ENCODE assay signal across 8 cellular contexts in the genomic region with DNA sequence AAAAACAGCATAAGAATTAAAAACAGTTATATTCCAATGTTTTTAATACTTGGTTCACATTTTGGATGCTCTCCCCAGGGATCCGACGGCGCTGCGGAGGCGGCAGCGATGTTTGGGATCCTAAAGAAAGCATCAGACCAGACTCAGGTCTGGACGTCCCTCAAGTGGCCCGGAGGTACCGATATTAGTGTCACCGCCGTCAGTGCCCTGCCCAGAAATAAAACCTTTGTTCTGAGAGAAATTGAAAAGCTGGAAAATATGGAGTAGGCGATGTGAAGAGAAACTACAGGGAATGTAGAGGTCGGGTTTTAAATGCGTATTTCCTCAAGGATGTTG. TPM values are rescaled to one million over a fixed set of nuclear protein-coding genes. Genes with fewer than 3 reads are reported as not detected.
A peak's percentile ranks its signal among the peaks of the same experiment; 100 is the strongest.
DNase-seq lines count a peak whose midpoint lies in the region; ATAC-seq, FAIRE-seq and TF ChIP-seq lines count a peak whose summit lies in the region.

No MANE protein-coding gene starts in this region.

- no peaks in the 10 kb centered on the region for H3K9me3 Mint-ChIP-seq in HFFc6

- in situ Hi-C loops in KBM-7 (cut with MboI; ENCODE audit: low pct_unique_long_range_greater_than_20kb, low sequenced_read_pairs): loop anchor here (10.0 to 25.0 kb wide), 2 partner anchors 127 to 540 kb away; no protein-coding TSS in a partner anchor

- no peak for TF ChIP-seq RAD21 in A549 (conservative IDR thresholded peaks at IDR 0.05 in 1 of 2, IDR thresholded peaks at IDR 0.05 in 1 of 2)

- TF ChIP-seq CTCF in A549 (IDR thresholded peaks at IDR 0.05) (no peak), HFFc6 (IDR thresholded peaks at IDR 0.05) (no peak), breast epithelium (IDR thresholded peaks at IDR 0.05) (peak in 1 of 3 donors; percentile 8), lower lobe of right lung (IDR thresholded peaks at IDR 0.05) (no peak), upper lobe of left lung (IDR thresholded peaks at IDR 0.05) (no peak)

- no peak for DNase-seq in A549 (ENCODE audit: low read depth in 1 of 2, low spot score in 1 of 2)
- no peak for DNase-seq in HFFc6
- DNase-seq in breast epithelium (ENCODE audit: low spot score in 2 of 2): no peak
- DNase-seq in lower lobe of right lung: no peak
- no peak for DNase-seq in upper lobe of left lung
- DNase-seq in SW 1271 (lab: John Stamatoyannopoulos, UW): no peak
- no peak for DNase-seq in KBM-7
- DNase-seq in GM19240 (ENCODE audit: insufficient read length, low spot score): no peak

- no peaks in the 10 kb centered on the region for H3K9me3 ChIP-seq in A549
- no peaks in the 10 kb centered on the region for H3K9me3 ChIP-seq in breast epithelium
- no peaks in the 10 kb centered on the region for H3K9me3 ChIP-seq in lower lobe of right lung
- H3K9me3 ChIP-seq in upper lobe of left lung: no peaks in the 10 kb centered on the region

- intact Hi-C loops in breast epithelium (cut with DNase I; ENCODE audit: low total_unique reads): no loop called here
- intact Hi-C loops in lower lobe of right lung (cut with DNase I): no loop called here

- H3K27ac Mint-ChIP-seq in HFFc6: no peak overlapping the region; the same call in 1 of the 2 replicates

- H3K4me1 ChIP-seq in A549 (peaks cover 37% of the 10 kb centered on the region), breast epithelium (no peaks in the 10 kb centered on the region), lower lobe of right lung (peaks cover 50% of the 10 kb centered on the region), upper lobe of left lung (peaks cover 21 to 37% (median 28%) of the 10 kb centered on the region in 4 donors)

- no peak for TF ChIP-seq EP300 in A549 (IDR thresholded peaks at IDR 0.05)
- TF ChIP-seq EP300 in upper lobe of left lung (IDR thresholded peaks at IDR 0.05): no peak

- ATAC-seq in A549 (peak in 1 of 2 experiments; percentile 11; a peak in 2 of 6 replicates), lower lobe of right lung (peak; percentile 4 to 22), upper lobe of left lung (ENCODE audit: low FRiP score in 2 of 2) (peak in 1 of 2 donors; percentile 14)

- 28% methylated on average over 14 of the region's 14 CpGs for WGBS in A549 (ENCODE audit: missing lambda C conversion rate)
- 2% methylated on average over 14 of the region's 14 CpGs for WGBS in upper lobe of left lung, 2 donors

- H3K27me3 Mint-ChIP-seq in HFFc6 (ENCODE audit: insufficient read depth): peaks cover 16% of the 10 kb centered on the region

- CTCF ChIA-PET in A549 (lab: Yijun Ruan, JAX): interaction anchor here (0.8 to 7.5 kb wide), 25 partner anchors 10 to 555 kb away, joined by 3 to 136 read pairs (median 13); a partner anchor contains a TSS

- H3K4me3 Mint-ChIP-seq in HFFc6: peak overlapping the region; percentile 84

- no peak for FAIRE-seq in A549 (lab: Jason Lieb, UNC)

- TF ChIP-seq POLR2A in A549 (IDR thresholded peaks at IDR 0.05; ENCODE audit: low read length): no peak
- TF ChIP-seq POLR2A in breast epithelium (IDR thresholded peaks at IDR 0.05): no peak
- TF ChIP-seq POLR2A in upper lobe of left lung (IDR thresholded peaks at IDR 0.05): no peak

- POLR2A ChIA-PET in A549 (lab: Yijun Ruan, JAX): interaction anchor here (0.6 to 5.0 kb wide), 11 partner anchors 27 to 149 kb away, joined by 3 to 26 read pairs (median 6); a partner anchor contains a TSS

- peak overlapping the region; percentile 85 for H3K4me3 ChIP-seq in A549
- H3K4me3 ChIP-seq in breast epithelium: peak overlapping the region; percentile 60 to 89 (median 79)
- H3K4me3 ChIP-seq in lower lobe of right lung: peak overlapping the region; percentile 75
- H3K4me3 ChIP-seq in upper lobe of left lung: peak overlapping the region; percentile 1 to 97 (median 88)

- H3K36me3 ChIP-seq in breast epithelium (no peaks in the 10 kb centered on the region), lower lobe of right lung (no peaks in the 10 kb centered on the region), upper lobe of left lung (no peaks in the 10 kb centered on the region)

- peak overlapping the region; percentile 89 for H3K4me2 ChIP-seq in A549

- H3K27ac ChIP-seq in A549 (peak overlapping the region; percentile 92 to 98), breast epithelium (peak overlapping the region; percentile 69 to 83), lower lobe of right lung (peak overlapping the region; percentile 76), upper lobe of left lung (peak overlapping the region; percentile 77 to 94 (median 84))

- no peaks in the 10 kb centered on the region for H3K36me3 Mint-ChIP-seq in HFFc6 (ENCODE audit: low read depth)

- H3K4me1 Mint-ChIP-seq in HFFc6 (ENCODE audit: low read depth): peaks cover 19% of the 10 kb centered on the region

- H3K27me3 ChIP-seq in breast epithelium (no peaks in the 10 kb centered on the region), lower lobe of right lung (ENCODE audit: low read depth) (no peaks in the 10 kb centered on the region), upper lobe of left lung (no peaks in the 10 kb centered on the region)

TF ChIP-seq in A549, 52 proteins besides CTCF, POLR2A, EP300 and RAD21:
- TF ChIP-seq, protein P1, sequence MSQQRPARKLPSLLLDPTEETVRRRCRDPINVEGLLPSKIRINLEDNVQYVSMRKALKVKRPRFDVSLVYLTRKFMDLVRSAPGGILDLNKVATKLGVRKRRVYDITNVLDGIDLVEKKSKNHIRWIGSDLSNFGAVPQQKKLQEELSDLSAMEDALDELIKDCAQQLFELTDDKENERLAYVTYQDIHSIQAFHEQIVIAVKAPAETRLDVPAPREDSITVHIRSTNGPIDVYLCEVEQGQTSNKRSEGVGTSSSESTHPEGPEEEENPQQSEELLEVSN (IDR thresholded peaks at IDR 0.05; ENCODE audit: borderline replicate concordance, low read depth): 0 out of 2 replicates have a peak, but pooled peaks have one; percentile 2
- 0 out of 2 replicates have a peak, but pooled peaks have one; percentile 8 for TF ChIP-seq HOXB13 (CRISPR knock-in tag; IDR thresholded peaks at IDR 0.05; ENCODE audit: low read depth)
- no peak for TF ChIP-seq CEBPB (IDR thresholded peaks at IDR 0.05)
- TF ChIP-seq, protein P2, sequence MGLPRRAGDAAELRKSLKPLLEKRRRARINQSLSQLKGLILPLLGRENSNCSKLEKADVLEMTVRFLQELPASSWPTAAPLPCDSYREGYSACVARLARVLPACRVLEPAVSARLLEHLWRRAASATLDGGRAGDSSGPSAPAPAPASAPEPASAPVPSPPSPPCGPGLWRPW (IDR thresholded peaks at IDR 0.05): no peak
- TF ChIP-seq KDM1A (IDR thresholded peaks at IDR 0.05; ENCODE audit: low read depth): no peak
- no peak for TF ChIP-seq CBX8 (IDR thresholded peaks at IDR 0.05)
- TF ChIP-seq, protein P3, sequence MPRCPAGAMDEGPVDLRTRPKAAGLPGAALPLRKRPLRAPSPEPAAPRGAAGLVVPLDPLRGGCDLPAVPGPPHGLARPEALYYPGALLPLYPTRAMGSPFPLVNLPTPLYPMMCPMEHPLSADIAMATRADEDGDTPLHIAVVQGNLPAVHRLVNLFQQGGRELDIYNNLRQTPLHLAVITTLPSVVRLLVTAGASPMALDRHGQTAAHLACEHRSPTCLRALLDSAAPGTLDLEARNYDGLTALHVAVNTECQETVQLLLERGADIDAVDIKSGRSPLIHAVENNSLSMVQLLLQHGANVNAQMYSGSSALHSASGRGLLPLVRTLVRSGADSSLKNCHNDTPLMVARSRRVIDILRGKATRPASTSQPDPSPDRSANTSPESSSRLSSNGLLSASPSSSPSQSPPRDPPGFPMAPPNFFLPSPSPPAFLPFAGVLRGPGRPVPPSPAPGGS (IDR thresholded peaks at IDR 0.05): no peak
- TF ChIP-seq HDAC2 (IDR thresholded peaks at IDR 0.05): no peak
- TF ChIP-seq, protein P4, sequence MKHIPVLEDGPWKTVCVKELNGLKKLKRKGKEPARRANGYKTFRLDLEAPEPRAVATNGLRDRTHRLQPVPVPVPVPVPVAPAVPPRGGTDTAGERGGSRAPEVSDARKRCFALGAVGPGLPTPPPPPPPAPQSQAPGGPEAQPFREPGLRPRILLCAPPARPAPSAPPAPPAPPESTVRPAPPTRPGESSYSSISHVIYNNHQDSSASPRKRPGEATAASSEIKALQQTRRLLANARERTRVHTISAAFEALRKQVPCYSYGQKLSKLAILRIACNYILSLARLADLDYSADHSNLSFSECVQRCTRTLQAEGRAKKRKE (CRISPR knock-in tag; IDR thresholded peaks at IDR 0.05; ENCODE audit: low read depth): no peak
- TF ChIP-seq EHMT2 (IDR thresholded peaks at IDR 0.05; ENCODE audit: low read depth): no peak
- no peak for TF ChIP-seq GATA3 (IDR thresholded peaks at IDR 0.05; ENCODE audit: borderline replicate concordance)
- TF ChIP-seq MAFK (IDR thresholded peaks at IDR 0.05; ENCODE audit: partially characterized antibody): no peak
- no peak for TF ChIP-seq NR3C1 (IDR thresholded peaks at IDR 0.05)
- TF ChIP-seq, protein P5, sequence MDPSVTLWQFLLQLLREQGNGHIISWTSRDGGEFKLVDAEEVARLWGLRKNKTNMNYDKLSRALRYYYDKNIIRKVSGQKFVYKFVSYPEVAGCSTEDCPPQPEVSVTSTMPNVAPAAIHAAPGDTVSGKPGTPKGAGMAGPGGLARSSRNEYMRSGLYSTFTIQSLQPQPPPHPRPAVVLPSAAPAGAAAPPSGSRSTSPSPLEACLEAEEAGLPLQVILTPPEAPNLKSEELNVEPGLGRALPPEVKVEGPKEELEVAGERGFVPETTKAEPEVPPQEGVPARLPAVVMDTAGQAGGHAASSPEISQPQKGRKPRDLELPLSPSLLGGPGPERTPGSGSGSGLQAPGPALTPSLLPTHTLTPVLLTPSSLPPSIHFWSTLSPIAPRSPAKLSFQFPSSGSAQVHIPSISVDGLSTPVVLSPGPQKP (IDR thresholded peaks at IDR 0.05; ENCODE audit: low read depth, low read length): no peak
- no peak for TF ChIP-seq TFCP2L1 (CRISPR knock-in tag; IDR thresholded peaks at IDR 0.05)
- TF ChIP-seq RFX5 (IDR thresholded peaks at IDR 0.05): no peak

RNA-seq across cellular contexts. Expression of a gene that starts 0.6 kb away (rescaled TPM):
- 107 and 119 TPM in 2 replicates for polyA plus RNA-seq in A549 (2011; rRNA removed)
- 46.3 and 54.9 TPM in 2 replicates for polyA plus RNA-seq in A549 (2012; cell fraction: cytosol; rRNA removed)
- polyA plus RNA-seq in A549 (2012; cell fraction: nucleus; rRNA removed): 250 and 339 TPM in 2 replicates
- 30.0 to 40.3 TPM (median 35.3 TPM) in 3 replicates for polyA plus RNA-seq in A549 (2017; fragmentation: RNase III; extraction: RNeasy Plus Mini Kit Qiagen cat#74134 plus additional on column Dnase treatment)
- 132 and 139 TPM in 2 replicates for polyA minus RNA-seq in A549 (2011; rRNA and poly(A)+ RNA removed)
- total RNA-seq in HFFc6 (2021; fragmentation: NEBNext Ultra II Directional; extraction: Animal tissue kit (Norgen Biotek cat#: 25700)): 1 to 10 TPM; 1.2 to 2.0 (median 1.5) TPM
- 10 to 100 TPM; 19.5 to 92.4 (median 89.7) TPM for total RNA-seq in breast epithelium
- total RNA-seq in lower lobe of right lung: 30.2 TPM
- 100 to 1,000 TPM in 1 of 6 donors, 10 to 100 TPM in 5; 21.0 to 133 (median 56.8) TPM for total RNA-seq in upper lobe of left lung

Comparison
In these comparisons a context has a peak if more than half of its experiments do, and no peak if none do; other contexts are left out.
1. RNA of a gene that starts 0.6 kb away (total RNA-seq): 19.5 to 92.4 TPM in breast epithelium, 21.0 to 133 TPM in upper lobe of left lung and 30.2 TPM in lower lobe of right lung (single experiment); 1.2 to 2.0 TPM in HFFc6; every median in the first group is over 4 times any median in the second.
2. Peak in every context shown above with its lines, with median percentiles within 50 percentile points of each other: H3K27ac ChIP-seq and H3K4me3 ChIP-seq.